In the genomic region with DNA sequence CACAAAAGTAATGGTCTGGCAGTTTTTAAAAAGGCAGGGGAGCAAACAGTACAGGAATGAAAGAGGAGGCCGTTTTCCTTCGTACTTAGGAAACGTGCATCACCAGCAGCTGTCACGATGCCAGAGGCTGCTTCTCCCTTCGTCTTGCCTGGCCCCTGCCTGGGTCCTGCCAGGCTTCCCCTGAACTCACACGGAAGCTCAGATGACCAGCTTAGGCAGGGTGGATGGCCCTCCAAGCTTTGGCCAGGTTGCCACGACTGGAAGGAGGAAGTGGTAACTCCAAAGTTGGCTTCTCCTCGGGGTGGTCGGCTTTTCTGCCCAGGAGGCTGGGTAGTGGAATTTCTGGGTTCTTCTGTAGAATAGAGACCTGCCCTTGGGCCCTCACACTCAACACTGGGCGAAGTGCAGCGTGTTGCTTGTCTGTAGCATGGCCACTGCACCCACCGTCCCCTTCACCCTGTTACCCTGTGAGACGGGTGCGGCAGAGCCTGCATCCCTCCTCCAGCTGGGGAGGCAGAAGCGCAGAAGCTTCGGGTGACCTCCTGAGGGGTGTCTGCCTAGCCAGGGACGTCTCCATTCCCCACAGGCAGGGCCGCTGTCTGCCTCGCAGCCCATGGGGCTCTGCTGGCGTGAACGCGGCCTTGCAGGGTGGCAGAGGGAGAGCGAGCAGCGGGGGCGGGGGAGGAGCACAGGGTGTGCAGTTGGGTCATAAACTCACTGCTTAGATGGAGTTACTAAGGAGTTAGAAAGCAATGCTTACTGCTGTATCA, we compare ENCODE assay signal across 28 cellular contexts. TPM values are rescaled to one million over a fixed set of nuclear protein-coding genes. Genes with fewer than 3 reads are reported as not detected.
A peak's percentile ranks its signal among the peaks of the same experiment; 100 is the strongest.
DNase-seq lines count a peak whose midpoint lies in the region; ATAC-seq, FAIRE-seq and TF ChIP-seq lines count a peak whose summit lies in the region.
"Had no signal": no experiment of that assay in that cellular context is flagged by ENCODE, and none has a peak within 500 bp of the region (broad histone marks: within the 10 kb centered on the region; RNA-seq: fewer than 3 reads in every experiment).

No MANE protein-coding gene starts in this region.

- no peak for TF ChIP-seq CTCF in HepG2 (CRISPR knock-in tag; IDR thresholded peaks at IDR 0.05)
- no peak for TF ChIP-seq CTCF in right lobe of liver (IDR thresholded peaks at IDR 0.05)
- no peak for TF ChIP-seq CTCF in H1 (IDR thresholded peaks at IDR 0.05; ENCODE audit: control extremely low read depth in 1 of 3, insufficient read depth in 1 of 3, low read depth in 1 of 3, low read length in 3 of 3)
- TF ChIP-seq CTCF in WTC11 (IDR thresholded peaks at IDR 0.05): no peak

- peaks cover 12% of the 10 kb centered on the region for H3K4me1 Mint-ChIP-seq in WTC11

- FAIRE-seq in HepG2 (lab: Jason Lieb, UNC): no peak
- FAIRE-seq in H1 (lab: Jason Lieb, UNC): no peak
- FAIRE-seq in urothelium cell line (lab: Jason Lieb, UNC): no peak
- FAIRE-seq: G401.6, GM19239 had no signal

- intact Hi-C loops in HepG2 (cut with micrococcal nuclease; ENCODE audit: unreplicated experiment) (no loop called here), right lobe of liver (cut with DNase I) (no loop called here)

- H2BK12ac ChIP-seq in H1 (ENCODE audit: low read depth, low read length) (no peak overlapping the region), mesenchymal stem cell (ENCODE audit: low read length in 2 of 2) (no peak overlapping the region)

- no peak overlapping the region for H2BK120ac ChIP-seq in H1 (replicated peaks; ENCODE audit: low read depth, low read length)
- no peak overlapping the region for H2BK120ac ChIP-seq in mesenchymal stem cell (ENCODE audit: low read depth, low read length)

- DNase-seq in HepG2 (ENCODE audit: low spot score): no peak
- no peak for DNase-seq in right lobe of liver
- no peak for DNase-seq in H1 (ENCODE audit: low read depth in 1 of 2, low spot score in 2 of 2)
- DNase-seq in mesenchymal stem cell: no peak
- no peak for DNase-seq in urothelium cell line (ENCODE audit: low spot score)
- DNase-seq in NOMO-1 treated with DMSO at 0.1 percent for 48 hours (lab: John Stamatoyannopoulos, UW; ENCODE audit: unreplicated experiment): no peak
- DNase-seq in WTC11 (ENCODE audit: low spot score): no peak
- DNase-seq in HuH-7 (ENCODE audit: low spot score): no peak
- DNase-seq: AML-193; C1 segment of cervical spinal cord; Calu3; CD8-positive, alpha-beta memory T cell; DMS153; GOT3; KBM-7; NCI-H1105; NCI-H2029 treated with DMSO at 0.1 percent for 48 hours; NCI-H226; NCI-H510A treated with DMSO at 0.1 percent for 48 hours; NCI-H748 treated with DMSO at 0.1 percent for 48 hours; NK-92 treated with Interleukin-12 subunit alpha and Interleukin-12 subunit beta, amount 100 ng/mL, for 24 hours; Peyer's patch; SJCRH30 had no signal

- H3K18ac ChIP-seq in H1 (ENCODE audit: extremely low read depth, low read length): no peak overlapping the region
- H3K18ac ChIP-seq in mesenchymal stem cell (ENCODE audit: low read depth in 1 of 2, low read length in 2 of 2): no peak overlapping the region

- no peak overlapping the region for H3K23ac ChIP-seq in H1 (ENCODE audit: insufficient read length)
- H3K23ac ChIP-seq in mesenchymal stem cell (ENCODE audit: low read length in 2 of 2): no peak overlapping the region

- no peaks in the 10 kb centered on the region for H3K27me3 Mint-ChIP-seq in WTC11 (ENCODE audit: low read depth)
- H3K27me3 Mint-ChIP-seq: CD8-positive, alpha-beta memory T cell had no signal

- POLR2A ChIA-PET in HepG2 (lab: Yijun Ruan, JAX): no interaction called here
- POLR2A ChIA-PET in H1 (lab: Charles Lee; ENCODE audit: partially characterized antibody): interaction anchor here (0.6 to 1.2 kb wide), 2 partner anchors 10 to 33 kb away, joined by 3 to 4 read pairs; no protein-coding TSS in a partner anchor
- POLR2A ChIA-PET in WTC11 (lab: Charles Lee): no interaction called here

- BruUV-seq in HepG2 (replicated peaks; lab: Mats Ljungman, UMichigan): no TSS peak

- H3K4me1 ChIP-seq in HepG2 (ENCODE audit: insufficient read depth, low read length) (no peaks in the 10 kb centered on the region), right lobe of liver (no peaks in the 10 kb centered on the region), H1 (replicated peaks in 1 of 4; ENCODE audit: control insufficient read depth in 3 of 4, insufficient read depth in 4 of 4, low read length in 3 of 4) (peaks cover 0 to 10% (median 3%) of the 10 kb centered on the region in 4 experiments; a peak in 3 of 7 replicates), mesenchymal stem cell (ENCODE audit: control insufficient read depth, insufficient read depth, low read depth, low read length) (no peaks in the 10 kb centered on the region)
- H3K4me1 ChIP-seq: Peyer's patch, SJCRH30 had no signal

- WGBS in HepG2 (ENCODE audit: low lambda C conversion rate): 95% methylated on average over 25 of the region's 25 CpGs
- WGBS in right lobe of liver (ENCODE audit: insufficient coverage, low coverage, low lambda C conversion rate, missing lambda C conversion rate): 84% methylated on average over 10 of the region's 25 CpGs
- 93% methylated on average over 25 of the region's 25 CpGs; no CpG with 5 or more reads in 1 of the 2 experiments for WGBS in H1 (ENCODE audit: extremely low coverage in 1 of 2, insufficient coverage in 1 of 2, insufficient read length in 1 of 2, insufficient replicate concordance in 2 of 2, low coverage in 1 of 2, low lambda C conversion rate in 2 of 2, missing lambda C conversion rate in 1 of 2), 2 experiments
- 96% methylated on average over 24 of the region's 25 CpGs for WGBS in mesenchymal stem cell

- H3K36me3 Mint-ChIP-seq in WTC11: peaks cover 87% of the 10 kb centered on the region

- peaks cover 80 to 98% of the 10 kb centered on the region in 2 experiments for H3K36me3 ChIP-seq in HepG2 (replicated peaks in 1 of 2; ENCODE audit: control insufficient read depth in 1 of 2, insufficient read depth in 2 of 2, low read length in 2 of 2)
- peaks cover 0 to 75% (median 34%) of the 10 kb centered on the region in 4 donors for H3K36me3 ChIP-seq in right lobe of liver
- H3K36me3 ChIP-seq in H1 (ENCODE audit: control insufficient read depth in 2 of 4, insufficient read depth in 4 of 4, low read length in 3 of 4): peaks cover 27 to 83% (median 66%) of the 10 kb centered on the region in 4 experiments; a peak in 7 of 8 replicates
- H3K36me3 ChIP-seq in mesenchymal stem cell (ENCODE audit: control insufficient read depth in 1 of 2, insufficient read depth in 2 of 2, low read depth in 1 of 2, low read length in 2 of 2): peaks cover 74 to 98% of the 10 kb centered on the region in 2 experiments

- no peak overlapping the region for H3K27ac Mint-ChIP-seq in WTC11

- H4K91ac ChIP-seq in H1 (replicated peaks; ENCODE audit: insufficient read length, low read length): no peak overlapping the region
- peak overlapping the region; percentile 40 for H4K91ac ChIP-seq in mesenchymal stem cell (ENCODE audit: low read length)

- H2BK5ac ChIP-seq in H1 (ENCODE audit: low read depth, low read length) (0 out of 2 replicates have a peak overlapping the region, but pooled peaks have one; percentile 52), mesenchymal stem cell (ENCODE audit: low read depth, low read length, poor library complexity, severe bottlenecking) (no peak overlapping the region)

- no peak for TF ChIP-seq EP300 in HepG2 (IDR thresholded peaks at IDR 0.05; ENCODE audit: low read depth in 2 of 2, low read length in 2 of 2)
- no peak for TF ChIP-seq EP300 in HepG2 (CRISPR knock-in tag; IDR thresholded peaks at IDR 0.05; ENCODE audit: borderline replicate concordance)
- TF ChIP-seq EP300 in H1 (IDR thresholded peaks at IDR 0.05; ENCODE audit: borderline replicate concordance in 1 of 2, low read depth in 2 of 2, low read length in 2 of 2): no peak

- H4K5ac ChIP-seq in H1 (ENCODE audit: insufficient read length, low read depth, low read length): no peak overlapping the region

- H3K79me1 ChIP-seq in H1 (ENCODE audit: low read depth, low read length) (no peaks in the 10 kb centered on the region), mesenchymal stem cell (replicated peaks; ENCODE audit: low read length, poor library complexity, severe bottlenecking) (peaks cover 46% of the 10 kb centered on the region)

- no peak overlapping the region for H2BK20ac ChIP-seq in H1 (ENCODE audit: low read length)

- H3K23me2 ChIP-seq in H1 (ENCODE audit: low read depth, low read length): no peaks in the 10 kb centered on the region

- ATAC-seq in HepG2: no peak
- ATAC-seq in right lobe of liver: no peak
- no peak; the same call in 1 of the 2 replicates for ATAC-seq in WTC11

- H3K4me3 Mint-ChIP-seq in WTC11: no peak overlapping the region
- H3K4me3 Mint-ChIP-seq: CD8-positive, alpha-beta memory T cell had no signal

- H4K8ac ChIP-seq in H1 (ENCODE audit: extremely low read depth, insufficient read depth, low read length) (no peak overlapping the region), mesenchymal stem cell (ENCODE audit: low read length) (no peak overlapping the region)

- CTCF ChIA-PET in HepG2 (lab: Yijun Ruan, JAX; ENCODE audit: low intra/inter-chr PET ratio, low total read pairs) (no interaction called here), H1 (lab: Charles Lee; ENCODE audit: partially characterized antibody) (interaction anchor here (1.0 kb wide), 1 partner anchor 8 kb away, joined by 3 read pairs; no protein-coding TSS in a partner anchor), WTC11 (lab: Charles Lee) (interaction anchor here (1.0 kb wide), 1 partner anchor 121 kb away, joined by 3 read pairs; no protein-coding TSS in a partner anchor)

- H2AK5ac ChIP-seq in H1 (ENCODE audit: low read depth, low read length) (no peak overlapping the region), mesenchymal stem cell (ENCODE audit: low read length, severe bottlenecking) (no peak overlapping the region)

- H3K9me3 ChIP-seq in HepG2 (ENCODE audit: low read length) (no peaks in the 10 kb centered on the region), right lobe of liver (no peaks in the 10 kb centered on the region), H1 (ENCODE audit: insufficient read depth in 2 of 2, low read depth in 1 of 2, low read length in 1 of 2) (no peaks in the 10 kb centered on the region), mesenchymal stem cell (ENCODE audit: control insufficient read depth, low read length) (no peaks in the 10 kb centered on the region)
- H3K9me3 ChIP-seq: Peyer's patch, SJCRH30 had no signal

- H4K20me1 ChIP-seq in HepG2 (ENCODE audit: insufficient read depth, low read length) (no peaks in the 10 kb centered on the region), H1 (replicated peaks in 1 of 2; ENCODE audit: control insufficient read depth in 1 of 2, insufficient read depth in 2 of 2, low read length in 2 of 2) (peaks cover 2% of the 10 kb centered on the region in 2 experiments)

- no peaks in the 10 kb centered on the region for H3K9me3 Mint-ChIP-seq in WTC11
- H3K9me3 Mint-ChIP-seq: CD8-positive, alpha-beta memory T cell had no signal

- TF ChIP-seq POLR2A in HepG2 (IDR thresholded peaks at IDR 0.05; ENCODE audit: insufficient read depth in 1 of 2, low read depth in 2 of 2, low read length in 2 of 2): no peak
- no peak for TF ChIP-seq POLR2A in right lobe of liver (IDR thresholded peaks at IDR 0.05)
- TF ChIP-seq POLR2A in H1 (IDR thresholded peaks at IDR 0.05; ENCODE audit: control extremely low read depth in 1 of 2, low read depth in 2 of 2, low read length in 2 of 2): no peak

- H3K56ac ChIP-seq in H1 (replicated peaks; ENCODE audit: insufficient read length, low read depth, low read length): no peak overlapping the region

- no peak overlapping the region for H3K27ac ChIP-seq in HepG2 (ENCODE audit: extremely low read length, insufficient read depth, low read length)
- no peak overlapping the region for H3K27ac ChIP-seq in right lobe of liver
- H3K27ac ChIP-seq in H1 (ENCODE audit: low read depth, low read length): no peak overlapping the region
- H3K27ac ChIP-seq in mesenchymal stem cell (ENCODE audit: low read length, poor library complexity, severe bottlenecking): no peak overlapping the region
- H3K27ac ChIP-seq: Peyer's patch, SJCRH30 had no signal

- TF ChIP-seq RAD21 in HepG2 (CRISPR knock-in tag; IDR thresholded peaks at IDR 0.05) (no peak), H1 (IDR thresholded peaks at IDR 0.05 in 1 of 2, conservative IDR thresholded peaks at IDR 0.05 in 1 of 2; ENCODE audit: low read depth in 2 of 2, low read length in 2 of 2) (no peak)

- H3K14ac ChIP-seq in H1 (ENCODE audit: insufficient read length) (no peak overlapping the region), mesenchymal stem cell (ENCODE audit: low read length in 2 of 2) (no peak overlapping the region)

- H3K9ac ChIP-seq in HepG2 (ENCODE audit: insufficient read depth, low read depth, low read length): no peak overlapping the region
- no peak overlapping the region for H3K9ac ChIP-seq in H1 (replicated peaks in 1 of 4; ENCODE audit: extremely low read depth in 1 of 4, low read depth in 3 of 4, low read length in 3 of 4)
- no peak overlapping the region for H3K9ac ChIP-seq in mesenchymal stem cell (ENCODE audit: low read length)

- in situ Hi-C loops in HepG2 (cut with HindIII; ENCODE audit: extremely low pct_ligation_motif_present, low pct_unique_long_range_greater_than_20kb): no loop called here

- H3K79me2 ChIP-seq in HepG2 (ENCODE audit: insufficient read depth, low read length) (no peaks in the 10 kb centered on the region), H1 (ENCODE audit: control insufficient read depth in 1 of 2, insufficient read depth in 2 of 2, low read length in 2 of 2) (no peaks in the 10 kb centered on the region)

- H2BK15ac ChIP-seq in H1 (ENCODE audit: low read length) (no peak overlapping the region), mesenchymal stem cell (ENCODE audit: low read depth, poor library complexity, severe bottlenecking) (no peak overlapping the region)

- H3K4ac ChIP-seq in H1 (replicated peaks; ENCODE audit: insufficient read length, low read depth, low read length): no peak overlapping the region
- no peak overlapping the region for H3K4ac ChIP-seq in mesenchymal stem cell (ENCODE audit: low read depth in 1 of 2, low read length in 2 of 2)

- H3K27me3 ChIP-seq in HepG2 (ENCODE audit: control insufficient read depth in 1 of 2, insufficient read depth in 2 of 2, low read length in 2 of 2) (no peaks in the 10 kb centered on the region), right lobe of liver (no peaks in the 10 kb centered on the region), H1 (replicated peaks in 1 of 4; ENCODE audit: control insufficient read depth in 3 of 4, extremely low read depth in 1 of 4, insufficient read depth in 3 of 4, low read length in 3 of 4) (no peaks in the 10 kb centered on the region; a peak in 1 of 7 replicates), mesenchymal stem cell (ENCODE audit: control insufficient read depth in 1 of 2, insufficient read depth in 1 of 2, low read length in 2 of 2) (no peaks in the 10 kb centered on the region)
- H3K27me3 ChIP-seq: Peyer's patch, SJCRH30 had no signal

- H3K4me3 ChIP-seq in HepG2 (replicated peaks in 1 of 3; ENCODE audit: insufficient read depth in 1 of 3, low read depth in 2 of 3, low read length in 3 of 3): no peak overlapping the region
- no peak overlapping the region for H3K4me3 ChIP-seq in right lobe of liver
- H3K4me3 ChIP-seq in H1 (ENCODE audit: extremely low read depth in 1 of 4, insufficient read depth in 2 of 4, low read depth in 3 of 4, low read length in 4 of 4): no peak overlapping the region
- H3K4me3 ChIP-seq in mesenchymal stem cell (ENCODE audit: insufficient read depth in 1 of 2, low read depth in 1 of 2, low read length in 2 of 2): no peak overlapping the region
- H3K4me3 ChIP-seq: Peyer's patch, SJCRH30 had no signal

- H3K4me2 ChIP-seq in HepG2 (ENCODE audit: low read depth, low read length) (no peak overlapping the region), H1 (ENCODE audit: insufficient read depth in 1 of 2, low read depth in 2 of 2, low read length in 2 of 2) (no peak overlapping the region), mesenchymal stem cell (ENCODE audit: low read length, poor library complexity, severe bottlenecking) (no peak overlapping the region)

- H2AFZ ChIP-seq in HepG2 (ENCODE audit: low read length): no peak overlapping the region
- H2AFZ ChIP-seq in H1 (ENCODE audit: low read length): no peak overlapping the region
- H2AFZ ChIP-seq in mesenchymal stem cell (ENCODE audit: low read depth, low read length): no peak overlapping the region

RNA-seq across cellular contexts. Expression of gene RBM38, which starts 18.4 kb away (rescaled TPM):
- total RNA-seq in HepG2 (2016; rRNA removed; fragmentation: Illumina TruSeq; extraction: Trizol) (29.6 and 34.2 TPM in 2 replicates), right lobe of liver (10 to 100 TPM in 3 of 6 experiments, 1 to 10 TPM in 3; 3.9 to 16.9 (median 9.6) TPM), WTC11 (2021) (60.5 to 69.0 TPM (median 61.1 TPM) in 3 replicates)
- total RNA-seq in HepG2 (2016; cell fraction: cytosol; rRNA removed; fragmentation: Illumina TruSeq; extraction: Trizol; ENCODE audit: low read depth): 29.5 and 32.8 TPM in 2 replicates
- 24.0 and 34.3 TPM in 2 replicates for total RNA-seq in HepG2 (2016; cell fraction: insoluble cytoplasmic fraction; rRNA removed; fragmentation: Illumina TruSeq; extraction: Trizol)
- 69.5 and 80.5 TPM in 2 replicates for total RNA-seq in HepG2 (2016; cell fraction: membrane; rRNA removed; fragmentation: Illumina TruSeq; extraction: Trizol)
- total RNA-seq in HepG2 (2016; cell fraction: nucleus; rRNA removed; fragmentation: Illumina TruSeq; extraction: Trizol): 16.2 and 19.5 TPM in 2 replicates
- polyA plus RNA-seq in HepG2 (2011; rRNA removed) (24.2 and 30.0 TPM in 2 replicates), H1 (2011; rRNA removed) (109 and 131 TPM in 2 replicates)
- 25.8 and 35.6 TPM in 2 replicates for polyA plus RNA-seq in HepG2 (2011; cell fraction: cytosol; rRNA removed)
- polyA plus RNA-seq in HepG2 (2011; cell fraction: nucleus; rRNA removed): 24.4 and 25.9 TPM in 2 replicates
- polyA plus RNA-seq in HepG2 (2012): 13.9 and 24.8 TPM in 2 replicates
- 44.0 and 53.1 TPM in 2 replicates for polyA plus RNA-seq in HepG2 (2016; cell fraction: cytosol; fragmentation: Illumina TruSeq; extraction: Trizol; ENCODE audit: low read depth)
- 40.7 and 50.0 TPM in 2 replicates for polyA plus RNA-seq in HepG2 (2016; cell fraction: insoluble cytoplasmic fraction; fragmentation: Illumina TruSeq; extraction: Trizol; ENCODE audit: low read depth)
- 80.4 and 89.1 TPM in 2 replicates for polyA plus RNA-seq in HepG2 (2016; cell fraction: membrane; fragmentation: Illumina TruSeq; extraction: Trizol; ENCODE audit: low read depth)
- 34.0 and 39.8 TPM in 2 replicates for polyA plus RNA-seq in HepG2 (2016; cell fraction: nucleus; fragmentation: Illumina TruSeq; extraction: Trizol; ENCODE audit: insufficient read depth, low read depth)
- 9.8 and 33.7 TPM in 2 replicates for polyA minus RNA-seq in HepG2 (2011; rRNA and poly(A)+ RNA removed; ENCODE audit: low replicate concordance)
- 16.2 and 17.4 TPM in 2 replicates for polyA minus RNA-seq in HepG2 (2011; cell fraction: cytosol; rRNA and poly(A)+ RNA removed)
- polyA minus RNA-seq in HepG2 (2011; cell fraction: nucleus; rRNA and poly(A)+ RNA removed): 6.2 and 7.1 TPM in 2 replicates
- total RNA-seq in H1 (2021; fragmentation: NEBNext Ultra II Directional; extraction: Animal tissue kit (Norgen Biotek cat#: 25700)): 57.7 and 60.1 TPM in 2 replicates
- polyA plus RNA-seq in H1 (2011; cell fraction: cytosol; rRNA removed): 71.9 TPM
- polyA plus RNA-seq in H1 (2011; cell fraction: nucleus; rRNA removed): 75.2 TPM
- polyA plus RNA-seq in H1 (2012, experiment 1 of 2): 32.3 to 58.0 TPM (median 56.1 TPM) in 4 replicates
- polyA plus RNA-seq in H1 (2012, experiment 2 of 2): 61.6 TPM
- 53.7 TPM for polyA plus RNA-seq in H1 (2013, experiment 1 of 2)
- polyA plus RNA-seq in H1 (2013, experiment 2 of 2): 52.7 TPM
- polyA minus RNA-seq in H1 (2011; rRNA and poly(A)+ RNA removed): 16.3 and 19.0 TPM in 2 replicates
- polyA minus RNA-seq in H1 (2011; cell fraction: cytosol; rRNA and poly(A)+ RNA removed): 49.0 TPM
- polyA minus RNA-seq in H1 (2011; cell fraction: nucleus; rRNA and poly(A)+ RNA removed): 23.7 TPM
- polyA plus RNA-seq in mesenchymal stem cell (2013, experiment 1 of 2): 4.6 TPM
- polyA plus RNA-seq in mesenchymal stem cell (2013, experiment 2 of 2): 4.8 TPM

RNA-seq across cellular contexts. Expression of gene RAE1, which starts 21.7 kb away (rescaled TPM):
- total RNA-seq in HepG2 (2016; rRNA removed; fragmentation: Illumina TruSeq; extraction: Trizol) (72.9 and 84.7 TPM in 2 replicates), right lobe of liver (10 to 100 TPM in 4 of 6 experiments, 1 to 10 TPM in 2; 8.6 to 22.1 (median 11.1) TPM), WTC11 (2021) (31.3 to 33.4 TPM (median 31.4 TPM) in 3 replicates)
- 7.0 TPM in 2 replicates for total RNA-seq in HepG2 (2016; cell fraction: cytosol; rRNA removed; fragmentation: Illumina TruSeq; extraction: Trizol; ENCODE audit: low read depth)
- 69.1 and 75.0 TPM in 2 replicates for total RNA-seq in HepG2 (2016; cell fraction: insoluble cytoplasmic fraction; rRNA removed; fragmentation: Illumina TruSeq; extraction: Trizol)
- 12.7 and 13.6 TPM in 2 replicates for total RNA-seq in HepG2 (2016; cell fraction: membrane; rRNA removed; fragmentation: Illumina TruSeq; extraction: Trizol)
- total RNA-seq in HepG2 (2016; cell fraction: nucleus; rRNA removed; fragmentation: Illumina TruSeq; extraction: Trizol): 52.3 and 56.5 TPM in 2 replicates
- polyA plus RNA-seq in HepG2 (2011; rRNA removed) (29.2 and 36.1 TPM in 2 replicates), H1 (2011; rRNA removed) (44.9 and 58.8 TPM in 2 replicates)
- 38.8 and 67.0 TPM in 2 replicates for polyA plus RNA-seq in HepG2 (2011; cell fraction: cytosol; rRNA removed)
- 104 and 106 TPM in 2 replicates for polyA plus RNA-seq in HepG2 (2011; cell fraction: nucleus; rRNA removed)
- 40.7 and 46.9 TPM in 2 replicates for polyA plus RNA-seq in HepG2 (2012)
- polyA plus RNA-seq in HepG2 (2016; cell fraction: cytosol; fragmentation: Illumina TruSeq; extraction: Trizol; ENCODE audit: low read depth): 5.7 and 6.3 TPM in 2 replicates
- polyA plus RNA-seq in HepG2 (2016; cell fraction: insoluble cytoplasmic fraction; fragmentation: Illumina TruSeq; extraction: Trizol; ENCODE audit: low read depth): 85.9 and 97.1 TPM in 2 replicates
- polyA plus RNA-seq in HepG2 (2016; cell fraction: membrane; fragmentation: Illumina TruSeq; extraction: Trizol; ENCODE audit: low read depth): 6.4 and 8.4 TPM in 2 replicates
- 70.0 and 74.0 TPM in 2 replicates for polyA plus RNA-seq in HepG2 (2016; cell fraction: nucleus; fragmentation: Illumina TruSeq; extraction: Trizol; ENCODE audit: insufficient read depth, low read depth)
- polyA minus RNA-seq in HepG2 (2011; rRNA and poly(A)+ RNA removed; ENCODE audit: low replicate concordance): 47.5 and 58.8 TPM in 2 replicates
- 20.8 and 32.8 TPM in 2 replicates for polyA minus RNA-seq in HepG2 (2011; cell fraction: cytosol; rRNA and poly(A)+ RNA removed)
- polyA minus RNA-seq in HepG2 (2011; cell fraction: nucleus; rRNA and poly(A)+ RNA removed): 119 and 124 TPM in 2 replicates
- 33.0 and 35.9 TPM in 2 replicates for total RNA-seq in H1 (2021; fragmentation: NEBNext Ultra II Directional; extraction: Animal tissue kit (Norgen Biotek cat#: 25700))
- 50.7 TPM for polyA plus RNA-seq in H1 (2011; cell fraction: cytosol; rRNA removed)
- polyA plus RNA-seq in H1 (2011; cell fraction: nucleus; rRNA removed): 39.7 TPM
- polyA plus RNA-seq in H1 (2012, experiment 1 of 2): 38.3 to 45.8 TPM (median 41.2 TPM) in 4 replicates
- polyA plus RNA-seq in H1 (2012, experiment 2 of 2): 20.3 TPM
- 20.4 TPM for polyA plus RNA-seq in H1 (2013, experiment 1 of 2)
- 17.4 TPM for polyA plus RNA-seq in H1 (2013, experiment 2 of 2)
- 69.3 and 70.1 TPM in 2 replicates for polyA minus RNA-seq in H1 (2011; rRNA and poly(A)+ RNA removed)
- polyA minus RNA-seq in H1 (2011; cell fraction: cytosol; rRNA and poly(A)+ RNA removed): 23.9 TPM
- polyA minus RNA-seq in H1 (2011; cell fraction: nucleus; rRNA and poly(A)+ RNA removed): 69.1 TPM
- polyA plus RNA-seq in mesenchymal stem cell (2013, experiment 1 of 2): 14.2 TPM
- polyA plus RNA-seq in mesenchymal stem cell (2013, experiment 2 of 2): 14.2 TPM

RNA-seq across cellular contexts. Expression of gene SPO11, which starts 43.2 kb away (rescaled TPM):
- not detected in 2 replicates for total RNA-seq in HepG2 (2016; rRNA removed; fragmentation: Illumina TruSeq; extraction: Trizol)
- total RNA-seq in HepG2 (2016; cell fraction: cytosol; rRNA removed; fragmentation: Illumina TruSeq; extraction: Trizol; ENCODE audit: low read depth): not detected in 2 replicates
- total RNA-seq in HepG2 (2016; cell fraction: insoluble cytoplasmic fraction; rRNA removed; fragmentation: Illumina TruSeq; extraction: Trizol): not detected in 2 replicates
- total RNA-seq in HepG2 (2016; cell fraction: membrane; rRNA removed; fragmentation: Illumina TruSeq; extraction: Trizol): not detected in 2 replicates
- not detected in 2 replicates for total RNA-seq in HepG2 (2016; cell fraction: nucleus; rRNA removed; fragmentation: Illumina TruSeq; extraction: Trizol)
- not detected in 2 replicates for polyA plus RNA-seq in HepG2 (2011; rRNA removed)
- not detected in 2 replicates for polyA plus RNA-seq in HepG2 (2011; cell fraction: cytosol; rRNA removed)
- not detected in 2 replicates for polyA plus RNA-seq in HepG2 (2011; cell fraction: nucleus; rRNA removed)
- not detected in 2 replicates for polyA plus RNA-seq in HepG2 (2012)
- polyA plus RNA-seq in HepG2 (2016; cell fraction: cytosol; fragmentation: Illumina TruSeq; extraction: Trizol; ENCODE audit: low read depth): not detected in 2 replicates
- not detected in 2 replicates for polyA plus RNA-seq in HepG2 (2016; cell fraction: insoluble cytoplasmic fraction; fragmentation: Illumina TruSeq; extraction: Trizol; ENCODE audit: low read depth)
- polyA plus RNA-seq in HepG2 (2016; cell fraction: membrane; fragmentation: Illumina TruSeq; extraction: Trizol; ENCODE audit: low read depth): not detected in 2 replicates
- not detected in 2 replicates for polyA plus RNA-seq in HepG2 (2016; cell fraction: nucleus; fragmentation: Illumina TruSeq; extraction: Trizol; ENCODE audit: insufficient read depth, low read depth)
- not detected in 2 replicates for polyA minus RNA-seq in HepG2 (2011; rRNA and poly(A)+ RNA removed; ENCODE audit: low replicate concordance)
- polyA minus RNA-seq in HepG2 (2011; cell fraction: cytosol; rRNA and poly(A)+ RNA removed): not detected in 2 replicates
- not detected in 2 replicates for polyA minus RNA-seq in HepG2 (2011; cell fraction: nucleus; rRNA and poly(A)+ RNA removed)
- total RNA-seq in right lobe of liver: not detected
- not detected in 2 replicates for total RNA-seq in H1 (2021; fragmentation: NEBNext Ultra II Directional; extraction: Animal tissue kit (Norgen Biotek cat#: 25700))
- not detected in 2 replicates for polyA plus RNA-seq in H1 (2011; rRNA removed)
- polyA plus RNA-seq in H1 (2011; cell fraction: cytosol; rRNA removed): not detected
- not detected for polyA plus RNA-seq in H1 (2011; cell fraction: nucleus; rRNA removed)
- polyA plus RNA-seq in H1 (2012, experiment 1 of 2): not detected in 4 replicates
- polyA plus RNA-seq in H1 (2012, experiment 2 of 2): not detected
- not detected for polyA plus RNA-seq in H1 (2013, experiment 1 of 2)
- polyA plus RNA-seq in H1 (2013, experiment 2 of 2): not detected
- polyA minus RNA-seq in H1 (2011; rRNA and poly(A)+ RNA removed): not detected in 2 replicates
- not detected for polyA minus RNA-seq in H1 (2011; cell fraction: cytosol; rRNA and poly(A)+ RNA removed)
- not detected for polyA minus RNA-seq in H1 (2011; cell fraction: nucleus; rRNA and poly(A)+ RNA removed)
- polyA plus RNA-seq in mesenchymal stem cell (2013, experiment 1 of 2): not detected
- polyA plus RNA-seq in mesenchymal stem cell (2013, experiment 2 of 2): not detected
- not detected in 3 replicates for total RNA-seq in WTC11 (2021)
- total RNA-seq: A172; Calu3; CD8-positive, alpha-beta memory T cell; Daoy; Peyer's patch; SJCRH30 had no signal
- polyA plus RNA-seq: AG04450; CD8-positive, alpha-beta memory T cell had no signal
